18 cellular contexts compared by ENCODE assay signal in the genomic region with DNA sequence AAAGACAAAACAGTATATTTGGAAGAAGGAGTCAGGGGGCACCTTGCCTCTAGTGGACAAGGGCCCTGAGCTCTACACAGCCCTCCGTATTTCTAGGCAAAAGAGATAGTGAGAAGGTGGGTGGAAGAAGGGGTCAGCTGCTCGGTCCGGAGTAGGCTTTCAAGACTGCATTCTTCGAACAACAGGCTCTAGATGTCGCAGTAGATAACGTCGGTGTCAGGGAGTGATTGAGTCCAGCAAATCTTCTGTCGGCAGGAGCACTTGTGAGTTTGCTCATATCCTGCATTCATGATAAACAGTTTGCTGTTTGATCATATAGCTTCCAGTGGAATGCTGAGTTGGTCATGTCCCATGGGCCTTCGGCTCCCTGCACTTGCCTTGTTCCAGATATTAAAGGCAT.
"Had no signal": no experiment of that assay in that cellular context is flagged by ENCODE, and none has a peak within 500 bp of the region (broad histone marks: within the 10 kb centered on the region; RNA-seq: fewer than 3 reads in every experiment).

No MANE protein-coding gene starts in this region.

- H3K9me3 Mint-ChIP-seq: neural crest cell had no signal

- H3K27ac Mint-ChIP-seq: activated B cell treated with CpG ODN at 0.5 μM for 24 hours; activated naive CD8-positive, alpha-beta T cell; activated T-cell treated with anti-CD3 and anti-CD28 coated beads, Interleukin-2, amount 50 U/mL, for 72 hours; brain had no signal

- H3K4me1 Mint-ChIP-seq: brain, neural crest cell had no signal

- H3K36me3 ChIP-seq: colonic mucosa, left ventricle myocardium inferior, ovary, right lobe of liver, stomach, thoracic aorta had no signal

- FAIRE-seq: keratinocyte had no signal

- H3K4me3 Mint-ChIP-seq: activated B cell treated with CpG ODN at 0.5 μM for 24 hours; activated naive CD8-positive, alpha-beta T cell; activated T-cell treated with anti-CD3 and anti-CD28 coated beads, Interleukin-2, amount 50 U/mL, for 72 hours; brain; neural crest cell had no signal

- H3K36me3 Mint-ChIP-seq: brain had no signal

- H3K4me1 ChIP-seq: colonic mucosa, left ventricle myocardium inferior had no signal

- H3K27me3 ChIP-seq: colonic mucosa, ovary, right lobe of liver, stomach had no signal

- H3K9me3 ChIP-seq: colonic mucosa, left ventricle myocardium inferior, ovary, right lobe of liver, stomach, thoracic aorta had no signal

- H3K27ac ChIP-seq: colonic mucosa, left ventricle myocardium inferior, ovary, thoracic aorta had no signal

- ATAC-seq: activated T-cell treated with anti-CD3 and anti-CD28 coated beads, Interleukin-2, amount 50 U/mL, for 72 hours had no signal

- H3K4me3 ChIP-seq: colonic mucosa, left ventricle myocardium inferior, ovary, stomach, thoracic aorta had no signal

- DNase-seq: activated B cell treated with CpG ODN at 0.5 μM for 24 hours; activated CD4-positive, alpha-beta T cell treated with anti-CD3 and anti-CD28 coated beads for 48 hours; activated CD8-positive, alpha-beta memory T cell treated with anti-CD3 and anti-CD28 coated beads, Interleukin-2, amount 50 U/mL, for 48 hours; activated gamma-delta T cell; activated T-cell treated with anti-CD3 and anti-CD28 coated beads, Interleukin-2, amount 50 U/mL, for 72 hours; amniotic stem cell; central memory CD4-positive, alpha-beta T cell; colonic mucosa; left ventricle myocardium inferior; midbrain; ovary; right lobe of liver; stomach had no signal
